In the genomic region with DNA sequence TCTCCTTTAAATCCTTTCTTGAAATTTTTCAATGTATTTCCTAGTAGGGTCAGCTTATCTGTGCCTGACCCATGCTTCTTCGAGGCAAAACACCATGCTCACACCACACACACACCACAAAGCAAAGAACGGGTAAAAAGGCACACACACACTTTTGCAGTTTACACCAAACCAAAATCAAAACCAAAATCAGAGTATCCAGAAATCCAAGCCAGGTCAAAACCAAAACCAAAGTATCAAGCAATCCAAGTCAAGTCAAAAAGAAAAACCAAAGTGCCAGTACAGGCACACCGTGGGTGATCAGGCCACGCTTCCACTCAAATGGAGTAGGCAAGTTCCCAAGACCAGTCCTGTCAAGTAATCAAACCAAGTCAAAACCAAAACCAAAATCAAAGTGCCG, we compare ENCODE assay signal across 2 cellular contexts. TPM values are rescaled to one million over a fixed set of nuclear protein-coding genes. Genes with fewer than 3 reads are reported as not detected.
"Had no signal": no experiment of that assay in that cellular context is flagged by ENCODE, and none has a peak within 500 bp of the region (broad histone marks: within the 10 kb centered on the region; RNA-seq: fewer than 3 reads in every experiment).

No MANE protein-coding gene starts in this region.

RNA-seq across cellular contexts. Expression of a gene that starts 17.6 kb away (rescaled TPM):
- total RNA-seq: naive thymus-derived CD8-positive, alpha-beta T cell had no signal
- polyA plus RNA-seq: naive thymus-derived CD8-positive, alpha-beta T cell had no signal

RNA-seq across cellular contexts. Expression of a gene that starts 55.1 kb away (rescaled TPM):
- total RNA-seq: natural killer cell treated with Interleukin-12 subunit alpha and Interleukin-12 subunit beta and Interleukin-15 and Interleukin-18, amount 100 ng/mL, for 72 hours had no signal
- polyA plus RNA-seq: naive thymus-derived CD8-positive, alpha-beta T cell had no signal
